ENCODE assay signal across 20 cellular contexts in genomic region chr2:187407407-187408084, GRCh38. TPM values are rescaled to one million over a fixed set of nuclear protein-coding genes. Genes with fewer than 3 reads are reported as not detected.
A peak's percentile ranks its signal among the peaks of the same experiment; 100 is the strongest.
DNase-seq lines count a peak whose midpoint lies in the region; ATAC-seq, FAIRE-seq and TF ChIP-seq lines count a peak whose summit lies in the region.
"Had no signal": no experiment of that assay in that cellular context is flagged by ENCODE, and none has a peak within 500 bp of the region (broad histone marks: within the 10 kb centered on the region; RNA-seq: fewer than 3 reads in every experiment).

No MANE protein-coding gene starts in this region.

- H3K9ac ChIP-seq in HUES48 (ENCODE audit: low read depth, low read length) (0 out of 2 replicates have a peak overlapping the region, but pooled peaks have one; percentile 14), endothelial cell of umbilical vein (replicated peaks; ENCODE audit: extremely low read depth, insufficient read depth, low read length) (no peak overlapping the region)
- H3K9ac ChIP-seq: BLaER1 treated with 17β-estradiol and CSF1 and Interleukin-3, amounts not matched to agents 10 nM and 100 nM had no signal

- dilution Hi-C loops in endothelial cell of umbilical vein (cut with MboI; ENCODE audit: extremely low pct_ligation_motif_present, low sequenced_read_pairs), result no loop called here

- peaks cover 15% of the 10 kb centered on the region for H3K9me3 Mint-ChIP-seq in WTC11

- TF ChIP-seq POLR2A in A549 (IDR thresholded peaks at IDR 0.05; ENCODE audit: low read length) (no peak), endothelial cell of umbilical vein (IDR thresholded peaks at IDR 0.05; ENCODE audit: low read depth, low read length) (no peak)

- FAIRE-seq in A549 (lab: Jason Lieb, UNC) (no peak), endothelial cell of umbilical vein (lab: Jason Lieb, UNC) (no peak)
- FAIRE-seq: GM12891, GM19239 had no signal

- H3K4me3 Mint-ChIP-seq in WTC11, result no peak overlapping the region
- H3K4me3 Mint-ChIP-seq: B cell; CD8-positive, alpha-beta T cell; H9 had no signal

- no peaks in the 10 kb centered on the region for H3K9me1 ChIP-seq in endothelial cell of umbilical vein (replicated peaks; ENCODE audit: control insufficient read depth, extremely low read depth, insufficient read depth, low read length)

- TF ChIP-seq CTCF in A549 (IDR thresholded peaks at IDR 0.05) (no peak), WTC11 (IDR thresholded peaks at IDR 0.05) (no peak), endothelial cell of umbilical vein (IDR thresholded peaks at IDR 0.05; ENCODE audit: extremely low read depth in 1 of 2, insufficient read depth in 1 of 2, low read depth in 1 of 2, low read length in 2 of 2) (no peak)

- TF ChIP-seq RAD21 in A549 (conservative IDR thresholded peaks at IDR 0.05 in 1 of 2, IDR thresholded peaks at IDR 0.05 in 1 of 2), result no peak

- intact Hi-C loops in endothelial cell of umbilical vein (cut with micrococcal nuclease) (no loop called here), Right ventricle myocardium inferior (cut with DNase I) (no loop called here)

- TF ChIP-seq EP300 in A549 (IDR thresholded peaks at IDR 0.05), result no peak

- H3K36me3 Mint-ChIP-seq in WTC11, result peaks cover 17% of the 10 kb centered on the region
- H3K36me3 Mint-ChIP-seq: CD8-positive, alpha-beta T cell had no signal

- peaks cover 62% of the 10 kb centered on the region for H3K4me1 Mint-ChIP-seq in WTC11
- H3K4me1 Mint-ChIP-seq: B cell had no signal

- H3K27me3 ChIP-seq in HUES48 (ENCODE audit: control insufficient read depth, insufficient read depth, low read length) (no peaks in the 10 kb centered on the region), endothelial cell of umbilical vein (ENCODE audit: control insufficient read depth in 2 of 2, insufficient read depth in 2 of 2, low read length in 2 of 2) (no peaks in the 10 kb centered on the region)
- H3K27me3 ChIP-seq: BLaER1 treated with 17β-estradiol and CSF1 and Interleukin-3, amounts not matched to agents 10 nM and 100 nM had no signal

- no peaks in the 10 kb centered on the region for H3K36me3 ChIP-seq in HUES48 (ENCODE audit: control insufficient read depth, insufficient read depth, low read length)
- peaks cover 6 to 9% of the 10 kb centered on the region in 2 experiments for H3K36me3 ChIP-seq in endothelial cell of umbilical vein (ENCODE audit: control insufficient read depth in 2 of 2, extremely low read depth in 1 of 2, insufficient read depth in 2 of 2, low read length in 2 of 2)
- H3K36me3 ChIP-seq: BLaER1 treated with 17β-estradiol and CSF1 and Interleukin-3, amounts not matched to agents 10 nM and 100 nM had no signal

- H3K9me3 ChIP-seq in A549 (no peaks in the 10 kb centered on the region), HUES48 (ENCODE audit: control insufficient read depth, insufficient read depth, low read length) (peaks cover 8% of the 10 kb centered on the region; the same call in 1 of the 2 replicates), endothelial cell of umbilical vein (replicated peaks; ENCODE audit: control insufficient read depth, insufficient read depth, low read length) (no peaks in the 10 kb centered on the region)
- H3K9me3 ChIP-seq: BLaER1 treated with 17β-estradiol and CSF1 and Interleukin-3, amounts not matched to agents 10 nM and 100 nM had no signal

- ATAC-seq in A549 (no peak), WTC11 (no peak), Right ventricle myocardium inferior (no peak)
- ATAC-seq: CD8-positive, alpha-beta T cell had no signal

- H3K27ac Mint-ChIP-seq in WTC11, result peak overlapping the region; percentile 6; the same call in 1 of the 2 replicates
- H3K27ac Mint-ChIP-seq: B cell; CD8-positive, alpha-beta T cell had no signal

- WGBS in A549 (ENCODE audit: missing lambda C conversion rate), result 48% methylated on average over 2 of the region's 2 CpGs

- no TSS peak for BruUV-seq in endothelial cell of umbilical vein (replicated peaks; lab: Mats Ljungman, UMichigan)

- POLR2A ChIA-PET in A549 (lab: Yijun Ruan, JAX) (no interaction called here), WTC11 (lab: Charles Lee) (no interaction called here), endothelial cell of umbilical vein (lab: Charles Lee) (no interaction called here)

- H3K4me3 ChIP-seq in A549 (no peak overlapping the region), HUES48 (ENCODE audit: low read depth, low read length) (no peak overlapping the region), endothelial cell of umbilical vein (replicated peaks in 1 of 3; ENCODE audit: insufficient read depth in 1 of 3, low read depth in 1 of 3, low read length in 3 of 3) (no peak overlapping the region)
- H3K4me3 ChIP-seq: BLaER1 treated with 17β-estradiol and CSF1 and Interleukin-3, amounts not matched to agents 10 nM and 100 nM had no signal

- H3K27me3 Mint-ChIP-seq in WTC11 (ENCODE audit: low read depth), result no peaks in the 10 kb centered on the region
- H3K27me3 Mint-ChIP-seq: B cell had no signal

- H3K4me2 ChIP-seq in A549 (no peak overlapping the region), endothelial cell of umbilical vein (ENCODE audit: insufficient read depth, low read length) (peak overlapping the region; percentile 89)
- H3K4me2 ChIP-seq: BLaER1 treated with 17β-estradiol and CSF1 and Interleukin-3, amounts not matched to agents 10 nM and 100 nM had no signal

- CTCF ChIA-PET in A549 (lab: Yijun Ruan, JAX) (no interaction called here), WTC11 (lab: Charles Lee) (no interaction called here), endothelial cell of umbilical vein (lab: Charles Lee) (interaction anchor here (1.3 kb wide), 1 partner anchor 41 kb away, joined by 3 read pairs; the partner anchor contains the start of gene CALCRL)

- H2AFZ ChIP-seq in endothelial cell of umbilical vein (ENCODE audit: low read depth, low read length), result no peak overlapping the region

- H3K79me2 ChIP-seq in endothelial cell of umbilical vein (ENCODE audit: control insufficient read depth, insufficient read depth, low read length), result peaks cover 75% of the 10 kb centered on the region

- DNase-seq in A549 (ENCODE audit: low read depth in 1 of 2, low spot score in 1 of 2) (no peak), WTC11 (ENCODE audit: low spot score) (no peak), endothelial cell of umbilical vein (ENCODE audit: low read depth, low spot score) (peak; percentile 43), occipital lobe (lab: John Stamatoyannopoulos, UW) (no peak), Right ventricle myocardium inferior (ENCODE audit: missing footprints) (no peak)
- DNase-seq in activated naive CD4-positive, alpha-beta T cell treated with anti-CD3 and anti-CD28 coated beads, Interleukin-2, amount 50 U/mL, for 16 hours, result no peak
- DNase-seq in activated naive CD4-positive, alpha-beta T cell (lab: John Stamatoyannopoulos, UW), result no peak
- DNase-seq: 8988T; Calu3; CD8-positive, alpha-beta T cell; DND-41; EL; GOT3; H9 had no signal

- H4K20me1 ChIP-seq in endothelial cell of umbilical vein (replicated peaks; ENCODE audit: control insufficient read depth, extremely low read depth, insufficient read depth, low read length), result no peaks in the 10 kb centered on the region
- H4K20me1 ChIP-seq: BLaER1 treated with 17β-estradiol and CSF1 and Interleukin-3, amounts not matched to agents 10 nM and 100 nM had no signal

- H3K4me1 ChIP-seq in A549 (0 out of 3 replicates have a peak, but pooled peaks cover 9% of the 10 kb centered on the region), HUES48 (ENCODE audit: control insufficient read depth, insufficient read depth, low read length) (peaks cover 69% of the 10 kb centered on the region), endothelial cell of umbilical vein (ENCODE audit: control insufficient read depth, extremely low read depth, insufficient read depth, low read length) (peaks cover 70% of the 10 kb centered on the region)

- H3K27ac ChIP-seq in A549, result no peak overlapping the region
- peak overlapping the region; percentile 14 for H3K27ac ChIP-seq in HUES48 (ENCODE audit: low read depth, low read length)
- H3K27ac ChIP-seq in endothelial cell of umbilical vein (ENCODE audit: insufficient read depth, low read depth, low read length), result peak overlapping the region; percentile 83
- H3K27ac ChIP-seq: BLaER1 treated with 17β-estradiol and CSF1 and Interleukin-3, amounts not matched to agents 10 nM and 100 nM; HL-60 had no signal

TF ChIP-seq in A549, 52 proteins besides CTCF, POLR2A, EP300 and RAD21 (continues in another document):
- TF ChIP-seq MAFK (IDR thresholded peaks at IDR 0.05; ENCODE audit: partially characterized antibody), result peak; percentile 76
- no peak for TF ChIP-seq RARB (CRISPR knock-in tag; IDR thresholded peaks at IDR 0.05)

TF ChIP-seq in WTC11, 78 proteins besides CTCF, POLR2A, EP300 and RAD21 (continues in another document):
- TF ChIP-seq RORB (CRISPR knock-in tag; IDR thresholded peaks at IDR 0.05) (no peak), ZNF671 (CRISPR knock-in tag; IDR thresholded peaks at IDR 0.05) (no peak), ELF4 (CRISPR knock-in tag; IDR thresholded peaks at IDR 0.05; ENCODE audit: low read depth) (no peak), ZNF138 (CRISPR knock-in tag; conservative IDR thresholded peaks at IDR 0.05) (no peak), EMX1 (CRISPR knock-in tag; IDR thresholded peaks at IDR 0.05) (no peak), SOX15 (CRISPR knock-in tag; IDR thresholded peaks at IDR 0.05) (no peak)

TF ChIP-seq in endothelial cell of umbilical vein, 7 proteins besides CTCF, POLR2A, EP300 and RAD21 (continues in another document):
- TF ChIP-seq MYC (IDR thresholded peaks at IDR 0.05; ENCODE audit: low read depth, low read length) (no peak), POLR2AphosphoS5 (IDR thresholded peaks at IDR 0.05; ENCODE audit: insufficient read depth, low read depth, low read length) (no peak), GATA2 (IDR thresholded peaks at IDR 0.05; ENCODE audit: insufficient read depth, insufficient read length, low read depth, low read length) (no peak)

RNA-seq across cellular contexts. Expression of gene CALCRL, which starts 40.5 kb away (rescaled TPM):
- 0.90 and 1.5 TPM in 2 replicates for polyA plus RNA-seq in A549 (2011; rRNA removed)
- polyA plus RNA-seq in A549 (2012; cell fraction: cytosol; rRNA removed), result 0.08 and 0.09 TPM in 2 replicates
- polyA plus RNA-seq in A549 (2012; cell fraction: nucleus; rRNA removed), result 0.06 and 0.20 TPM in 2 replicates
- 0.01 to 0.08 TPM (median 0.05 TPM) in 3 replicates for polyA plus RNA-seq in A549 (2017; fragmentation: RNase III; extraction: RNeasy Plus Mini Kit Qiagen cat#74134 plus additional on column Dnase treatment)
- 0.49 and 1.4 TPM in 2 replicates for polyA minus RNA-seq in A549 (2011; rRNA and poly(A)+ RNA removed)
- total RNA-seq in WTC11 (2021), result 1.7 to 2.1 TPM (median 2.0 TPM) in 3 replicates
- total RNA-seq in endothelial cell of umbilical vein, result 244 and 252 TPM in 2 replicates
- polyA plus RNA-seq in endothelial cell of umbilical vein, result 194 and 222 TPM in 2 replicates
- 126 and 128 TPM in 2 replicates for polyA plus RNA-seq in endothelial cell of umbilical vein (2011; cell fraction: cytosol; rRNA removed)
- polyA plus RNA-seq in endothelial cell of umbilical vein (2011; cell fraction: nucleus; rRNA removed), result 143 and 153 TPM in 2 replicates
- polyA plus RNA-seq in endothelial cell of umbilical vein (2012), result 78.3 and 90.6 TPM in 2 replicates
- polyA minus RNA-seq in endothelial cell of umbilical vein, result 371 and 410 TPM in 2 replicates
- polyA minus RNA-seq in endothelial cell of umbilical vein (2011; cell fraction: cytosol; rRNA and poly(A)+ RNA removed), result not detected
- polyA minus RNA-seq in endothelial cell of umbilical vein (2011; cell fraction: nucleus; rRNA and poly(A)+ RNA removed), result 452 and 634 TPM in 2 replicates
- total RNA-seq in occipital lobe, result 10.9 TPM
- 28.3 TPM for total RNA-seq in Right ventricle myocardium inferior

Comparison
In these comparisons a context has a peak if more than half of its experiments do, and no peak if none do; other contexts are left out.
1. H3K27ac ChIP-seq: peak in HUES48 (single experiment) and endothelial cell of umbilical vein (single experiment); none in A549 (0 of 2).